Comparison of ENCODE assay signal across 19 cellular contexts in genomic region chr10:71045188-71045841, GRCh38.
A peak's percentile ranks its signal among the peaks of the same experiment; 100 is the strongest.
DNase-seq lines count a peak whose midpoint lies in the region; ATAC-seq and TF ChIP-seq lines count a peak whose summit lies in the region.
"Had no signal": no experiment of that assay in that cellular context is flagged by ENCODE, and none has a peak within 500 bp of the region (broad histone marks: within the 10 kb centered on the region; RNA-seq: fewer than 3 reads in every experiment).

No MANE protein-coding gene starts in this region.

- POLR2A ChIA-PET in CD8-positive, alpha-beta T cell (lab: Charles Lee): no interaction called here

- no peak overlapping the region for H2BK15ac ChIP-seq in neuronal stem cell (ENCODE audit: low read length)

- peaks cover 0 to 13% (median 0%) of the 10 kb centered on the region in 5 experiments for H3K9me3 Mint-ChIP-seq in brain
- no peaks in the 10 kb centered on the region for H3K9me3 Mint-ChIP-seq in CD8-positive, alpha-beta T cell
- no peaks in the 10 kb centered on the region for H3K9me3 Mint-ChIP-seq in activated T-helper 17 cell treated with anti-CD3 and anti-CD28 coated beads, Interleukin-2, amount 50 U/mL, for 72 hours
- H3K9me3 Mint-ChIP-seq: GM23338; stimulated activated memory B cell treated with anti-CD40 and anti-IgM and Interleukin-4, amounts not matched to agents 10 μg/mL and 1 μg/mL and 100 μg/mL, for 72 hours had no signal

- H3K18ac ChIP-seq in neuronal stem cell (ENCODE audit: low read length): peak overlapping the region; percentile 30

- H2BK120ac ChIP-seq in neuronal stem cell (ENCODE audit: low read depth, low read length): no peak overlapping the region

- no peak overlapping the region for H4K8ac ChIP-seq in neuronal stem cell (ENCODE audit: low read depth, low read length)

- H3K4ac ChIP-seq in neuronal stem cell (ENCODE audit: low read length): no peak overlapping the region

- WGBS in neuronal stem cell (ENCODE audit: extremely low coverage in 2 of 2, insufficient read length in 2 of 2, insufficient replicate concordance in 1 of 2), 2 donors: no CpG with 5 or more reads among the region's 12 CpGs

- H2AK5ac ChIP-seq in neuronal stem cell (ENCODE audit: low read depth, low read length): peak overlapping the region; percentile 26

- H3K4me1 Mint-ChIP-seq in brain: peaks cover 73% of the 10 kb centered on the region
- H3K4me1 Mint-ChIP-seq in CD8-positive, alpha-beta T cell (ENCODE audit: low read depth): no peaks in the 10 kb centered on the region
- H3K4me1 Mint-ChIP-seq in activated T-helper 17 cell treated with anti-CD3 and anti-CD28 coated beads, Interleukin-2, amount 50 U/mL, for 72 hours: no peaks in the 10 kb centered on the region
- H3K4me1 Mint-ChIP-seq: stimulated activated memory B cell treated with anti-CD40 and anti-IgM and Interleukin-4, amounts not matched to agents 10 μg/mL and 1 μg/mL and 100 μg/mL, for 72 hours had no signal

- no peak overlapping the region for H2AFZ ChIP-seq in neuronal stem cell (ENCODE audit: low read length)
- H2AFZ ChIP-seq: GM23338, hepatocyte had no signal

- H3K27me3 ChIP-seq in neuronal stem cell (ENCODE audit: control insufficient read depth in 3 of 3, insufficient read depth in 3 of 3, low read depth in 1 of 3, low read length in 3 of 3): peaks cover 0 to 72% (median 0%) of the 10 kb centered on the region in 3 experiments
- no peaks in the 10 kb centered on the region for H3K27me3 ChIP-seq in CD8-positive, alpha-beta T cell (ENCODE audit: insufficient read depth, low read length)
- H3K27me3 ChIP-seq: BE2C, hepatocyte, ovary had no signal

- H4K91ac ChIP-seq in neuronal stem cell (ENCODE audit: low read depth, low read length, poor library complexity): no peak overlapping the region

- H3K27me3 Mint-ChIP-seq in brain: peaks cover 3% of the 10 kb centered on the region
- H3K27me3 Mint-ChIP-seq in CD8-positive, alpha-beta T cell (ENCODE audit: low read depth): peaks cover 3% of the 10 kb centered on the region
- H3K27me3 Mint-ChIP-seq in activated T-helper 17 cell treated with anti-CD3 and anti-CD28 coated beads, Interleukin-2, amount 50 U/mL, for 72 hours: peaks cover 23% of the 10 kb centered on the region

- no peak overlapping the region for H3K4me3 ChIP-seq in neuronal stem cell (ENCODE audit: low read length in 2 of 2)
- H3K4me3 ChIP-seq in CD8-positive, alpha-beta T cell (ENCODE audit: low read depth, low read length): no peak overlapping the region
- H3K4me3 ChIP-seq: GM23338, hepatocyte, lung, ovary had no signal

- no peak for TF ChIP-seq CTCF in brain (conservative IDR thresholded peaks at IDR 0.05)
- TF ChIP-seq CTCF in CD8-positive, alpha-beta T cell (IDR thresholded peaks at IDR 0.05): no peak

- H3K4me3 Mint-ChIP-seq in brain: peak overlapping the region in 1 of 5 experiments; percentile 50
- no peak overlapping the region for H3K4me3 Mint-ChIP-seq in CD8-positive, alpha-beta T cell
- no peak overlapping the region for H3K4me3 Mint-ChIP-seq in activated T-helper 17 cell treated with anti-CD3 and anti-CD28 coated beads, Interleukin-2, amount 50 U/mL, for 72 hours
- H3K4me3 Mint-ChIP-seq: activated naive CD8-positive, alpha-beta T cell; GM23338; stimulated activated memory B cell treated with anti-CD40 and anti-IgM and Interleukin-4, amounts not matched to agents 10 μg/mL and 1 μg/mL and 100 μg/mL, for 72 hours had no signal

- H3K27ac Mint-ChIP-seq in brain: peak overlapping the region; percentile 16 to 87 (median 45)
- H3K27ac Mint-ChIP-seq in CD8-positive, alpha-beta T cell: no peak overlapping the region
- H3K27ac Mint-ChIP-seq in activated T-helper 17 cell treated with anti-CD3 and anti-CD28 coated beads, Interleukin-2, amount 50 U/mL, for 72 hours: no peak overlapping the region
- H3K27ac Mint-ChIP-seq: activated naive CD8-positive, alpha-beta T cell; GM23338; stimulated activated memory B cell treated with anti-CD40 and anti-IgM and Interleukin-4, amounts not matched to agents 10 μg/mL and 1 μg/mL and 100 μg/mL, for 72 hours had no signal

- no peaks in the 10 kb centered on the region for H3K36me3 ChIP-seq in neuronal stem cell (replicated peaks in 1 of 2; ENCODE audit: control insufficient read depth in 2 of 2, insufficient read depth in 2 of 2, low read length in 2 of 2)
- H3K36me3 ChIP-seq in CD8-positive, alpha-beta T cell (ENCODE audit: insufficient read depth, low read length): no peaks in the 10 kb centered on the region
- H3K36me3 ChIP-seq: BE2C, ovary had no signal

- CTCF ChIA-PET in CD8-positive, alpha-beta T cell (lab: Charles Lee): no interaction called here

- H3K4me1 ChIP-seq in neuronal stem cell (ENCODE audit: control insufficient read depth in 2 of 2, insufficient read depth in 1 of 2, low read depth in 1 of 2, low read length in 2 of 2): peaks cover 0 to 5% of the 10 kb centered on the region in 2 donors
- H3K4me1 ChIP-seq in CD8-positive, alpha-beta T cell (ENCODE audit: insufficient read depth, low read length): no peaks in the 10 kb centered on the region

- no peaks in the 10 kb centered on the region for H3K36me3 Mint-ChIP-seq in brain
- no peaks in the 10 kb centered on the region for H3K36me3 Mint-ChIP-seq in CD8-positive, alpha-beta T cell
- no peaks in the 10 kb centered on the region for H3K36me3 Mint-ChIP-seq in activated T-helper 17 cell treated with anti-CD3 and anti-CD28 coated beads, Interleukin-2, amount 50 U/mL, for 72 hours (ENCODE audit: low read depth)
- H3K36me3 Mint-ChIP-seq: activated naive CD8-positive, alpha-beta T cell; stimulated activated memory B cell treated with anti-CD40 and anti-IgM and Interleukin-4, amounts not matched to agents 10 μg/mL and 1 μg/mL and 100 μg/mL, for 72 hours had no signal

- H3K79me1 ChIP-seq in neuronal stem cell (ENCODE audit: low read depth, low read length): no peaks in the 10 kb centered on the region

- no peak overlapping the region for H3K4me2 ChIP-seq in neuronal stem cell (ENCODE audit: insufficient read depth, low read length, poor library complexity, severe bottlenecking)
- H3K4me2 ChIP-seq: GM23338, hepatocyte had no signal

- no peaks in the 10 kb centered on the region for H3K9me3 ChIP-seq in neuronal stem cell (replicated peaks in 1 of 2; ENCODE audit: control insufficient read depth in 2 of 2, insufficient read depth in 1 of 2, low read depth in 1 of 2, low read length in 2 of 2)
- H3K9me3 ChIP-seq in CD8-positive, alpha-beta T cell (ENCODE audit: low read length): no peaks in the 10 kb centered on the region
- H3K9me3 ChIP-seq: BE2C, ovary had no signal

- DNase-seq in COR-L47 (lab: John Stamatoyannopoulos, UW) (peak; percentile 30), NCI-H748 (lab: John Stamatoyannopoulos, UW; ENCODE audit: unreplicated experiment) (peak; percentile 77), neuronal stem cell (ENCODE audit: low spot score) (no peak), NCI-H128 (lab: John Stamatoyannopoulos, UW; ENCODE audit: unreplicated experiment) (no peak)
- DNase-seq in CD8-positive, alpha-beta T cell: no peak
- no peak for DNase-seq in stimulated activated CD4-positive, alpha-beta T cell treated with anti-CD3 and anti-CD28 coated beads, Interleukin-4, amount 100 ng/mL, for 4 hours
- DNase-seq: BE2C; EL; NCI-H446 treated with DMSO at 0.1 percent for 48 hours; ovary; SHP77 treated with DMSO at 0.1 percent for 48 hours; stimulated activated CD4-positive, alpha-beta T cell treated with anti-CD3 and anti-CD28 coated beads, Interleukin-2, amount 100 ng/mL, for 24 hours had no signal

- H3K14ac ChIP-seq in neuronal stem cell (ENCODE audit: low read length): no peak overlapping the region

- no peak overlapping the region for H2BK12ac ChIP-seq in neuronal stem cell (ENCODE audit: low read length)

- ATAC-seq in CD8-positive, alpha-beta T cell: no peak
- ATAC-seq in activated T-helper 17 cell treated with anti-CD3 and anti-CD28 coated beads, Interleukin-2, amount 50 U/mL, for 72 hours (replicated peaks): no peak
- ATAC-seq: GM23338; stimulated activated memory B cell treated with anti-CD40 and anti-IgM and Interleukin-4, amounts not matched to agents 10 μg/mL and 1 μg/mL and 100 μg/mL, for 72 hours had no signal

- H3K9ac ChIP-seq in neuronal stem cell (ENCODE audit: low read depth, low read length, poor library complexity): no peak overlapping the region

- no peak overlapping the region for H2BK5ac ChIP-seq in neuronal stem cell (ENCODE audit: low read length)

- intact Hi-C loops in CD8-positive, alpha-beta T cell (cut with DNase I, micrococcal nuclease): no loop called here

- H3K23ac ChIP-seq in neuronal stem cell (ENCODE audit: low read depth, low read length, poor library complexity): no peak overlapping the region

- H3K27ac ChIP-seq in neuronal stem cell (replicated peaks; ENCODE audit: low read length): no peak overlapping the region
- no peak overlapping the region for H3K27ac ChIP-seq in CD8-positive, alpha-beta T cell (ENCODE audit: low read depth, low read length)
- H3K27ac ChIP-seq: hepatocyte, ovary had no signal

Comparison
In these comparisons a context has a peak if more than half of its experiments do, and no peak if none do; other contexts are left out.
1. DNase-seq: peak in COR-L47 (single experiment) and NCI-H748 (single experiment); none in neuronal stem cell (single experiment), CD8-positive, alpha-beta T cell (0 of 7), stimulated activated CD4-positive, alpha-beta T cell treated with anti-CD3 and anti-CD28 coated beads, Interleukin-4, amount 100 ng/mL, for 4 hours (0 of 2) and NCI-H128 (single experiment).
2. H3K27ac Mint-ChIP-seq: peak in brain (5 of 5); none in CD8-positive, alpha-beta T cell (single experiment) and activated T-helper 17 cell treated with anti-CD3 and anti-CD28 coated beads, Interleukin-2, amount 50 U/mL, for 72 hours (single experiment).